In the genomic region with DNA sequence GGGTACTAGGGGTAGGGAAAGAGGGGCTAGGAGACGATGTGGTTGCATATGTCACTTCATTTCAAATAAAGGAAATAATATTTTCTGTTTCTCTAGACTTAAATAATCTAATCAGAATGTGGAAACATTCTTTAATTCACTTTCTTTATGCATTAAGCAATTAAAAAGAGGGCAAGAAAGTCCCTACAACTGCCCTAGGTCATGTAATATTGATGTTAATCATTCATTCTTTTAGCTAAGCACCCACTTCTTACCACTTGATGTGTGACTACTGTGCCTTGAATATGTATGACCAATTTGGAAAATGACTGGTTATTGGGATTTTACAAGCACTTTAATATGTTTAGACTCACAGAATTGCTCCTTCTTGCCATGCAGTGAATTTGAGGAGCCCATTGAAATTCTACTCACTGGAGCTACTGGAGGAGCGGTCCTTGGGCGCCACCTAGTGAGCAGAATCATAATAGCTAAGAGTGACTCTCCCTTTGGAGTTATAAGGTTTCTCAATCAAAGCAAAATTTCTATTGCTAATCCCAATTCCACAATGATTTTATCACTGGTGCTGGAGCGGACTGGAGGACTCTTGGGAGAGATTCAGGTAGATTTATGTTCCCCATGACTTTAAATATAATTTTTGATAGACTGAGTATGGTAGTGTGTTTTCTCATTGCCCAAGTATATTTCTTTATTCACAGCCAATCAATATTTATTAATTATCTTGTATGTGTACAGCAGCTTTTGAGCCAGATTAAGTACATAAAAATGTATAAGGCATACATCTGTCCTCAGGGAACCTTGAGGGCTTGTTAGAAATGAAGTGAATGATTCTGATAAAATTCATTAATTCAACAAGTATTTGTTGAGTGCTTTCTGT, we compare ENCODE assay signal across 8 cellular contexts.
A peak's percentile ranks its signal among the peaks of the same experiment; 100 is the strongest.
DNase-seq lines count a peak whose midpoint lies in the region; ATAC-seq, FAIRE-seq and TF ChIP-seq lines count a peak whose summit lies in the region.

No MANE protein-coding gene starts in this region.

- H3F3A ChIP-seq in DOHH2 (ENCODE audit: control insufficient read depth, insufficient read depth) = no peaks in the 10 kb centered on the region

- DNase-seq in HuH-7.5 (ENCODE audit: low spot score) (peak; percentile 11), RCC 7860 (ENCODE audit: low spot score) (peak; percentile 17), fibroblast of the aortic adventitia (ENCODE audit: low read depth) (peak; percentile 72), occipital lobe (lab: John Stamatoyannopoulos, UW) (peak; percentile 34), tibial artery (peak in 1 of 2 donors; percentile 53)
- peak; percentile 72 to 73 for DNase-seq in activated T-cell treated with anti-CD3 and anti-CD28 coated beads, Interleukin-2, amount 50 U/mL, for 48 hours

- H3K27ac ChIP-seq in DOHH2 (ENCODE audit: low read depth, low read length) = no peak overlapping the region
- H3K27ac ChIP-seq in tibial artery = no peak overlapping the region

- H3K36me3 ChIP-seq in DOHH2 (ENCODE audit: control insufficient read depth, low read length) = no peaks in the 10 kb centered on the region
- no peaks in the 10 kb centered on the region for H3K36me3 ChIP-seq in tibial artery

- H3K27me3 ChIP-seq in DOHH2 (ENCODE audit: control insufficient read depth, low read length) (peaks cover 3% of the 10 kb centered on the region; the same call in 1 of the 2 replicates), tibial artery (no peaks in the 10 kb centered on the region)

- ATAC-seq in GM21576 (IDR thresholded peaks at IDR 0.05; ENCODE audit: unreplicated experiment) = peak; percentile 88

- no peaks in the 10 kb centered on the region for H4K20me1 ChIP-seq in DOHH2 (ENCODE audit: control insufficient read depth, insufficient read depth, low read depth, low read length)

- TF ChIP-seq CTCF in DOHH2 (IDR thresholded peaks at IDR 0.05; ENCODE audit: low read depth, low read length, poor library complexity, severe bottlenecking) (peak; percentile 79), fibroblast of the aortic adventitia (IDR thresholded peaks at IDR 0.05; ENCODE audit: insufficient read depth, low read length) (peak; percentile 93), tibial artery (IDR thresholded peaks at IDR 0.05) (peak; percentile 59 to 84)

- no peaks in the 10 kb centered on the region for H3K9me3 ChIP-seq in DOHH2 (ENCODE audit: control insufficient read depth, insufficient read depth, low read length)
- no peaks in the 10 kb centered on the region for H3K9me3 ChIP-seq in tibial artery

- H3K4me3 ChIP-seq in DOHH2 (ENCODE audit: low read length) (no peak overlapping the region), fibroblast of the aortic adventitia (ENCODE audit: low read depth, low read length) (no peak overlapping the region), tibial artery (no peak overlapping the region)

- FAIRE-seq in RCC 7860 (lab: Jason Lieb, UNC) = no peak

- no peak overlapping the region for H3K4me2 ChIP-seq in DOHH2 (ENCODE audit: low read length)

- no peaks in the 10 kb centered on the region for H3K79me2 ChIP-seq in DOHH2 (ENCODE audit: control insufficient read depth, low read length)

- H3K4me1 ChIP-seq in DOHH2 (ENCODE audit: control insufficient read depth, low read length) (no peaks in the 10 kb centered on the region), tibial artery (no peaks in the 10 kb centered on the region)

- intact Hi-C loops in tibial artery (cut with DNase I; ENCODE audit: low total_unique reads) = loop anchor here (10.0 kb wide), 1 partner anchor 349 kb away; no protein-coding TSS in a partner anchor

- no peaks in the 10 kb centered on the region for H3K9me2 ChIP-seq in DOHH2 (replicated peaks; ENCODE audit: control insufficient read depth, low read length)
